In genomic region chr4:77155631-77156345, GRCh38 we compare ENCODE assay signal across 8 cellular contexts. TPM values are rescaled to one million over a fixed set of nuclear protein-coding genes. Genes with fewer than 3 reads are reported as not detected.
A peak's percentile ranks its signal among the peaks of the same experiment; 100 is the strongest.
DNase-seq lines count a peak whose midpoint lies in the region; ATAC-seq and TF ChIP-seq lines count a peak whose summit lies in the region.

No MANE protein-coding gene starts in this region.

- POLR2A ChIA-PET in Caco-2 (lab: Charles Lee): interaction anchor here (0.7 to 2.3 kb wide), 2 partner anchors 10 to 15 kb away, joined by 3 to 8 read pairs; no protein-coding TSS in a partner anchor

- H3K36me3 ChIP-seq in Caco-2 (ENCODE audit: control insufficient read depth, insufficient read depth, low read length) (no peaks in the 10 kb centered on the region), neuron (ENCODE audit: insufficient read depth, low read length) (peaks cover 26% of the 10 kb centered on the region), mucosa of descending colon (ENCODE audit: low read depth) (no peaks in the 10 kb centered on the region), adrenal gland (replicated peaks in 1 of 2) (peaks cover 0 to 19% of the 10 kb centered on the region in 2 donors)

- TF ChIP-seq CTCF in Caco-2 (IDR thresholded peaks at IDR 0.05; ENCODE audit: insufficient read depth in 1 of 2, low read depth in 1 of 2, low read length in 1 of 2, severe bottlenecking in 1 of 2, unreplicated experiment in 1 of 2) (no peak), coronary artery (IDR thresholded peaks at IDR 0.05) (no peak), mucosa of descending colon (IDR thresholded peaks at IDR 0.05) (no peak), adrenal gland (IDR thresholded peaks at IDR 0.05) (no peak)

- H3K4me3 ChIP-seq in Caco-2 (ENCODE audit: low read depth, low read length) (peak overlapping the region; percentile 40), coronary artery (peak overlapping the region; percentile 98), neuron (ENCODE audit: low read length) (peak overlapping the region; percentile 100), mucosa of descending colon (no peak overlapping the region), adrenal gland (peak overlapping the region in 2 of 4 donors; percentile 22 to 78)

- H3K4me1 Mint-ChIP-seq in Caco-2 (ENCODE audit: low read depth, unreplicated experiment): peaks cover 10% of the 10 kb centered on the region

- no peaks in the 10 kb centered on the region for H3K4me1 ChIP-seq in Caco-2
- peaks cover 42% of the 10 kb centered on the region for H3K4me1 ChIP-seq in neuron (ENCODE audit: insufficient read depth, low read length)
- peaks cover 12% of the 10 kb centered on the region for H3K4me1 ChIP-seq in mucosa of descending colon (ENCODE audit: low read depth)
- peaks cover 7 to 28% of the 10 kb centered on the region in 2 donors for H3K4me1 ChIP-seq in adrenal gland (replicated peaks in 1 of 2)

- intact Hi-C loops in Caco-2 (cut with micrococcal nuclease; ENCODE audit: unreplicated experiment): loop anchor here (1.0 to 5.0 kb wide), 4 partner anchors 9 to 103 kb away; no protein-coding TSS in a partner anchor
- intact Hi-C loops in mucosa of descending colon (cut with DNase I, micrococcal nuclease): loop anchor here in 1 of 2 donors (5.0 kb wide), 1 partner anchor 78 kb away; the partner anchor contains the start of gene CCNI
- intact Hi-C loops in adrenal gland (cut with DNase I): loop anchor here (10.0 kb wide), 2 partner anchors 61 to 71 kb away; no protein-coding TSS in a partner anchor

- H3K27ac ChIP-seq in coronary artery: no peak overlapping the region
- H3K27ac ChIP-seq in adrenal gland: peak overlapping the region in 2 of 5 donors; percentile 41 to 95

- whole genome bisulfite sequencing in adrenal gland, 4 donors: 37 to 40% (median 39%) methylated on average over 14 of the region's 14 CpGs

- CTCF ChIA-PET in Caco-2 (lab: Charles Lee): interaction anchor here (1.5 kb wide), 1 partner anchor 48 kb away, joined by 3 read pairs; no protein-coding TSS in a partner anchor

- H3K9me3 Mint-ChIP-seq in Caco-2 (ENCODE audit: unreplicated experiment): no peaks in the 10 kb centered on the region

- H3K27me3 Mint-ChIP-seq in Caco-2 (ENCODE audit: insufficient read depth, unreplicated experiment): no peaks in the 10 kb centered on the region

- no peak for TF ChIP-seq POLR2A in adrenal gland (IDR thresholded peaks at IDR 0.05)

- BruUV-seq in Caco-2 (replicated peaks; lab: Mats Ljungman, UMichigan): TSS peak; percentile 85

- peak overlapping the region; percentile 98 for H3K4me3 Mint-ChIP-seq in Caco-2 (ENCODE audit: unreplicated experiment)

- ATAC-seq in HG03135 (IDR thresholded peaks at IDR 0.05; ENCODE audit: unreplicated experiment) (no peak), mucosa of descending colon (no peak), HG03571 (IDR thresholded peaks at IDR 0.05; ENCODE audit: unreplicated experiment) (no peak)

- peaks cover 29% of the 10 kb centered on the region for H3K36me3 Mint-ChIP-seq in Caco-2 (ENCODE audit: insufficient read depth, unreplicated experiment)

- peak overlapping the region; percentile 99 for H3K27ac Mint-ChIP-seq in Caco-2 (ENCODE audit: unreplicated experiment)

- H3K9me3 ChIP-seq in Caco-2: no peaks in the 10 kb centered on the region
- H3K9me3 ChIP-seq in neuron (ENCODE audit: low read length): no peaks in the 10 kb centered on the region
- H3K9me3 ChIP-seq in mucosa of descending colon: no peaks in the 10 kb centered on the region
- H3K9me3 ChIP-seq in adrenal gland (replicated peaks in 1 of 3): no peaks in the 10 kb centered on the region

- DNase-seq in Caco-2 (no peak), NCI-H1436 (lab: John Stamatoyannopoulos, UW) (peak; percentile 49), coronary artery (ENCODE audit: low spot score) (no peak), mucosa of descending colon (no peak), adrenal gland (no peak)

- H2AFZ ChIP-seq in neuron (ENCODE audit: low read depth, low read length): peak overlapping the region; percentile 24

- H3K27me3 ChIP-seq in Caco-2 (replicated peaks; ENCODE audit: control insufficient read depth, insufficient read depth, low read length) (no peaks in the 10 kb centered on the region), neuron (ENCODE audit: insufficient read depth, low read length) (no peaks in the 10 kb centered on the region), adrenal gland (no peaks in the 10 kb centered on the region)

RNA-seq across cellular contexts. Expression of gene CCNG2, which starts 1.2 kb away (rescaled TPM):
- total RNA-seq in Caco-2 (2022) (25.6 and 26.0 TPM in 2 replicates), mucosa of descending colon (10 to 100 TPM; 36.1 to 86.5 (median 64.8) TPM), adrenal gland (10 to 100 TPM in 7 of 8 donors, 1 to 10 TPM in 1; 8.5 to 69.2 (median 28.1) TPM)
- polyA plus RNA-seq in adrenal gland: 10 to 100 TPM in 1 of 3 donors, 1 to 10 TPM in 2; 5.4 to 20.8 (median 9.9) TPM
